In genomic region chr16:4852221-4852872, GRCh38 we compare ENCODE assay signal across 12 cellular contexts. TPM values are rescaled to one million over a fixed set of nuclear protein-coding genes. Genes with fewer than 3 reads are reported as not detected.
DNase-seq lines count a peak whose midpoint lies in the region; ATAC-seq and TF ChIP-seq lines count a peak whose summit lies in the region.
"Had no signal": no experiment of that assay in that cellular context is flagged by ENCODE, and none has a peak within 500 bp of the region (broad histone marks: within the 10 kb centered on the region; RNA-seq: fewer than 3 reads in every experiment).

No MANE protein-coding gene starts in this region.

- no peak for ATAC-seq in omental fat pad (ENCODE audit: low FRiP score)
- ATAC-seq in body of pancreas = no peak
- no peak for ATAC-seq in HG02981 (IDR thresholded peaks at IDR 0.05; ENCODE audit: unreplicated experiment)

- H3K27ac ChIP-seq in HEK293 (ENCODE audit: extremely low read depth, low read depth, low read length) = no peak overlapping the region
- H3K27ac ChIP-seq in body of pancreas = no peak overlapping the region

- POLR2A ChIA-PET in HEK293 (lab: Yijun Ruan, JAX) = no interaction called here

- TF ChIP-seq CTCF in HEK293 (tag by site-specific recombination; IDR thresholded peaks at IDR 0.05) = no peak
- no peak for TF ChIP-seq CTCF in omental fat pad (IDR thresholded peaks at IDR 0.05)
- no peak for TF ChIP-seq CTCF in body of pancreas (IDR thresholded peaks at IDR 0.05)

- CTCF ChIA-PET in HEK293 (lab: Yijun Ruan, JAX) = no interaction called here

- H3K4me3 ChIP-seq in HEK293 (ENCODE audit: low read depth, low read length) (no peak overlapping the region), adipocyte (ENCODE audit: low read length) (peak overlapping the region; percentile 26), body of pancreas (no peak overlapping the region)

- H3K9me3 ChIP-seq in HEK293 (ENCODE audit: control insufficient read depth, insufficient read depth, low read depth, low read length) (no peaks in the 10 kb centered on the region), adipocyte (ENCODE audit: control insufficient read depth, low read length) (no peaks in the 10 kb centered on the region), body of pancreas (no peaks in the 10 kb centered on the region)

- H3K36me3 ChIP-seq in HEK293 (ENCODE audit: control insufficient read depth in 2 of 2, insufficient read depth in 1 of 2, low read length in 2 of 2) = peaks cover 16 to 44% of the 10 kb centered on the region in 2 experiments; a peak in 2 of 3 replicates
- H3K36me3 ChIP-seq in adipocyte (ENCODE audit: control insufficient read depth, insufficient read depth, low read length, severe bottlenecking) = peaks cover 26% of the 10 kb centered on the region
- peaks cover 0 to 10% of the 10 kb centered on the region in 2 donors for H3K36me3 ChIP-seq in body of pancreas (replicated peaks in 1 of 2; ENCODE audit: insufficient read depth in 1 of 2, low read depth in 2 of 2)

- DNase-seq in AG08395 (ENCODE audit: low spot score) = peak; percentile 61
- peak; percentile 35 for DNase-seq in adipocyte (ENCODE audit: low read depth)
- DNase-seq in hepatic stellate cell (ENCODE audit: low spot score) = peak; percentile 53
- no peak for DNase-seq in omental fat pad (ENCODE audit: low spot score)
- DNase-seq in body of pancreas = no peak
- no peak for DNase-seq in activated CD4-positive, alpha-beta T cell treated with anti-CD3 and anti-CD28 coated beads, Interleukin-2, amount 50 U/mL, for 4 hours
- DNase-seq: activated CD4-positive, alpha-beta T cell treated with anti-CD3 and anti-CD28 coated beads for 48 hours; COR-L47; head of caudate nucleus; Kasumi-1 had no signal

- H3K27me3 ChIP-seq in adipocyte (replicated peaks; ENCODE audit: control insufficient read depth, insufficient read depth, low read length) (no peaks in the 10 kb centered on the region), body of pancreas (no peaks in the 10 kb centered on the region)

- 42 to 51% methylated on average over 1 of the region's 1 CpG for WGBS in body of pancreas, 2 donors

- peak overlapping the region; percentile 43 for H3K9ac ChIP-seq in adipocyte (ENCODE audit: low read length)

- no peak for TF ChIP-seq POLR2A in body of pancreas (IDR thresholded peaks at IDR 0.05)

- H3K4me1 ChIP-seq in HEK293 (ENCODE audit: control insufficient read depth, insufficient read depth, low read length) = peaks cover 11% of the 10 kb centered on the region
- H3K4me1 ChIP-seq in adipocyte (ENCODE audit: control insufficient read depth, insufficient read depth, low read length) = peaks cover 59% of the 10 kb centered on the region
- peaks cover 34% of the 10 kb centered on the region for H3K4me1 ChIP-seq in body of pancreas

- intact Hi-C loops in body of pancreas (cut with DNase I) = loop anchor here (10.0 kb wide), 1 partner anchor 82 kb away; the partner anchor contains the start of gene PPL

TF ChIP-seq in HEK293, 187 proteins besides CTCF, POLR2A, EP300 and RAD21:
- TF ChIP-seq KLF10 (tag by site-specific recombination; IDR thresholded peaks at IDR 0.05) = 0 out of 2 replicates have a peak, but pooled peaks have one; percentile 21
- no peak for TF ChIP-seq PRDM10 (tag by site-specific recombination; IDR thresholded peaks at IDR 0.05)
- TF ChIP-seq TRIM28 (IDR thresholded peaks at IDR 0.05; ENCODE audit: borderline replicate concordance, low read length) = no peak
- no peak for TF ChIP-seq HOXA7 (CRISPR knock-in tag; IDR thresholded peaks at IDR 0.05; ENCODE audit: borderline replicate concordance)
- no peak for TF ChIP-seq ZNF184 (tag by site-specific recombination; IDR thresholded peaks at IDR 0.05)
- no peak for TF ChIP-seq ZNF701 (tag by site-specific recombination; IDR thresholded peaks at IDR 0.05)
- TF ChIP-seq ZNF837 (tag by site-specific recombination; IDR thresholded peaks at IDR 0.05) = no peak
- no peak for TF ChIP-seq ZNF157 (tag by site-specific recombination; IDR thresholded peaks at IDR 0.05)
- peak; percentile 52; the same call in 1 of the 2 replicates for TF ChIP-seq KLF1 (tag by site-specific recombination; IDR thresholded peaks at IDR 0.05)
- TF ChIP-seq ZBTB7A (tag by site-specific recombination; IDR thresholded peaks at IDR 0.05; ENCODE audit: low read depth) = no peak
- no peak for TF ChIP-seq SALL2 (tag by site-specific recombination; IDR thresholded peaks at IDR 0.05; ENCODE audit: borderline replicate concordance)
- TF ChIP-seq ZNF280D (tag by site-specific recombination; IDR thresholded peaks at IDR 0.05) = no peak
- TF ChIP-seq HIC1 (tag by site-specific recombination; IDR thresholded peaks at IDR 0.05) = no peak

RNA-seq across cellular contexts. Expression of gene UBN1, which starts 5.1 kb away (rescaled TPM):
- 10 to 100 TPM; 32.8 to 67.5 (median 41.1) TPM for total RNA-seq in omental fat pad
- 10 to 100 TPM; 20.8 to 41.2 TPM for total RNA-seq in body of pancreas

RNA-seq across cellular contexts. Expression of gene GLYR1, which starts 5.3 kb away (rescaled TPM):
- total RNA-seq in omental fat pad (10 to 100 TPM; 44.4 to 56.0 (median 52.0) TPM), body of pancreas (10 to 100 TPM; 19.7 to 27.7 TPM)

RNA-seq across cellular contexts. Expression of gene ROGDI, which starts 49.9 kb away (rescaled TPM):
- total RNA-seq in omental fat pad = 1 to 10 TPM; 5.5 to 9.3 (median 8.0) TPM
- total RNA-seq in body of pancreas = 10 to 100 TPM; 21.8 to 25.9 TPM

RNA-seq across cellular contexts. Expression of gene SMIM22, which starts 57.2 kb away (rescaled TPM):
- not detected for total RNA-seq in omental fat pad
- total RNA-seq in body of pancreas = 10 to 100 TPM in 1 of 2 donors, 1 to 10 TPM in 1; 4.7 to 29.3 TPM

Comparison
In these comparisons a context has a peak if more than half of its experiments do, and no peak if none do; other contexts are left out.
1. DNase-seq: peak in AG08395 (single experiment), adipocyte (single experiment) and hepatic stellate cell (single experiment); none in omental fat pad (single experiment), body of pancreas (0 of 4) and activated CD4-positive, alpha-beta T cell treated with anti-CD3 and anti-CD28 coated beads, Interleukin-2, amount 50 U/mL, for 4 hours (0 of 2).